In genomic region chr12:25025951-25026490, GRCh38 we compare ENCODE assay signal across 26 cellular contexts.
"Had no signal": no experiment of that assay in that cellular context is flagged by ENCODE, and none has a peak within 500 bp of the region (broad histone marks: within the 10 kb centered on the region; RNA-seq: fewer than 3 reads in every experiment).

No MANE protein-coding gene starts in this region.

- H3K4me1 Mint-ChIP-seq: mesothelial cell of epicardium had no signal

- H3K36me3 Mint-ChIP-seq: mesothelial cell of epicardium; naive thymus-derived CD8-positive, alpha-beta T cell; stimulated activated naive B cell treated with anti-CD40 and anti-IgM and Interleukin-4, amounts not matched to agents 10 μg/mL and 1 μg/mL and 100 μg/mL, for 72 hours had no signal

- H3K4me3 Mint-ChIP-seq: activated CD8-positive, alpha-beta T cell treated with anti-CD3 and anti-CD28 coated beads, Interleukin-2, amount 10 ng/mL, durations not matched to agents 7 days and 5 days; activated T-helper 1 cell treated with anti-CD3 and anti-CD28 coated beads, Interleukin-12 subunit alpha, Interleukin-12 subunit beta, Interleukin-2, Interleukin-4 antibody, amounts not matched to agents 30 ng/mL and 10 ng/mL and 1 ng/mL, durations not matched to agents 14 hours and 24 hours and 36 hours; mesothelial cell of epicardium; naive thymus-derived CD8-positive, alpha-beta T cell; stimulated activated naive B cell treated with anti-CD40 and anti-IgM and Interleukin-4, amounts not matched to agents 10 μg/mL and 1 μg/mL and 100 μg/mL, for 72 hours had no signal

- DNase-seq: activated CD4-positive, alpha-beta T cell treated with anti-CD3 and anti-CD28 coated beads for 1 hour; activated CD4-positive, alpha-beta T cell treated with anti-CD3 and anti-CD28 coated beads, Interleukin-2, amount 50 U/mL, for 1 hour; activated CD8-positive, alpha-beta T cell treated with anti-CD3 and anti-CD28 coated beads, Interleukin-2, amount 10 ng/mL, durations not matched to agents 7 days and 5 days; activated gamma-delta T cell; activated naive CD4-positive, alpha-beta T cell treated with anti-CD3 and anti-CD28 coated beads, Interleukin-2, amount 50 U/mL, for 16 hours; brain microvascular endothelial cell; caudate nucleus; dermis blood vessel endothelial cell; effector memory CD4-positive, alpha-beta T cell; glutamatergic neuron; hippocampal formation; left ventricle myocardium superior; mammary epithelial cell; naive thymus-derived CD8-positive, alpha-beta T cell; stimulated activated CD4-positive, alpha-beta T cell treated with anti-CD3 and anti-CD28 coated beads, Interleukin-2, amount 100 ng/mL, for 48 hours; stimulated activated CD8-positive, alpha-beta memory T cell treated with anti-CD3 and anti-CD28 coated beads, Interleukin-4, amount 100 ng/mL, for 48 hours; stimulated activated naive B cell treated with anti-CD40 and anti-IgM and Interleukin-4, amounts not matched to agents 10 μg/mL and 1 μg/mL and 100 μg/mL, for 72 hours; trophoblast cell; WERI-Rb-1 had no signal

- H3K36me3 ChIP-seq: ascending aorta, brain microvascular endothelial cell, vagina, WERI-Rb-1 had no signal

- H3K27me3 ChIP-seq: ascending aorta, brain microvascular endothelial cell, vagina had no signal

- H3K9me3 ChIP-seq: ascending aorta, vagina had no signal

- ATAC-seq: activated CD8-positive, alpha-beta T cell treated with anti-CD3 and anti-CD28 coated beads, Interleukin-2, amount 10 ng/mL, durations not matched to agents 7 days and 5 days; left ventricle myocardium superior; naive thymus-derived CD8-positive, alpha-beta T cell had no signal

- H3K27me3 Mint-ChIP-seq: naive thymus-derived CD8-positive, alpha-beta T cell; progenitor cell of endocrine pancreas; stimulated activated naive B cell treated with anti-CD40 and anti-IgM and Interleukin-4, amounts not matched to agents 10 μg/mL and 1 μg/mL and 100 μg/mL, for 72 hours had no signal

- H3K27ac ChIP-seq: ascending aorta, brain microvascular endothelial cell, vagina, WERI-Rb-1 had no signal

- H3K4me3 ChIP-seq: ascending aorta, vagina had no signal

- H3K27ac Mint-ChIP-seq: activated CD8-positive, alpha-beta T cell treated with anti-CD3 and anti-CD28 coated beads, Interleukin-2, amount 10 ng/mL, durations not matched to agents 7 days and 5 days; activated T-helper 1 cell treated with anti-CD3 and anti-CD28 coated beads, Interleukin-12 subunit alpha, Interleukin-12 subunit beta, Interleukin-2, Interleukin-4 antibody, amounts not matched to agents 30 ng/mL and 10 ng/mL and 1 ng/mL, durations not matched to agents 14 hours and 24 hours and 36 hours; mesothelial cell of epicardium; naive thymus-derived CD8-positive, alpha-beta T cell; progenitor cell of endocrine pancreas; stimulated activated naive B cell treated with anti-CD40 and anti-IgM and Interleukin-4, amounts not matched to agents 10 μg/mL and 1 μg/mL and 100 μg/mL, for 72 hours had no signal

- H3K9me3 Mint-ChIP-seq: activated T-helper 1 cell treated with anti-CD3 and anti-CD28 coated beads, Interleukin-12 subunit alpha, Interleukin-12 subunit beta, Interleukin-2, Interleukin-4 antibody, amounts not matched to agents 30 ng/mL and 10 ng/mL and 1 ng/mL, durations not matched to agents 14 hours and 24 hours and 36 hours; mesothelial cell of epicardium; naive thymus-derived CD8-positive, alpha-beta T cell; stimulated activated naive B cell treated with anti-CD40 and anti-IgM and Interleukin-4, amounts not matched to agents 10 μg/mL and 1 μg/mL and 100 μg/mL, for 72 hours had no signal

- FAIRE-seq: frontal cortex, TTC549 had no signal
